Comparison of ENCODE assay signal across 16 cellular contexts in the genomic region with DNA sequence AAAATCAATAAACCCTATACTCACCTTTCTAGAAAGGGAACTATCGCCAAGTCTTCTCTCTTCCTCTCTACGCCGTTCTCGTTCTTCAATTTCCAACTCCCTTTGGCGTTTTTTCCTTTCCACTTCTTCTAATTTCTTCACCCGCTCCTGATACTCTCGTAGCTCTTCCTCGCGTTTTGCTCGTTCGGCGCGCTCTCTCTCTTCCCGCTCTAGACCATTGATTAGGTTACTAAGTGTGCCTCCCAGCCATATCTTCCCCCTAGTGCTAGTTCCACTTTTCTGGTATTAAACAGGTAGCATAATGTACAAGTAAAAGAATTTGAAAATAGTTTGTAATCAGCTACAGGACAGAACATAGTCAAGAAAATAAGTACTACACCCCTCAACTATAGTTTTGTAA. TPM values are rescaled to one million over a fixed set of nuclear protein-coding genes. Genes with fewer than 3 reads are reported as not detected.
"Had no signal": no experiment of that assay in that cellular context is flagged by ENCODE, and none has a peak within 500 bp of the region (broad histone marks: within the 10 kb centered on the region; RNA-seq: fewer than 3 reads in every experiment).

No MANE protein-coding gene starts in this region.

- H3K9me3 ChIP-seq: heart right ventricle, sigmoid colon, stomach, thoracic aorta, transverse colon had no signal

- H3K27ac ChIP-seq: heart right ventricle, sigmoid colon, skin epidermis, stomach, thoracic aorta, transverse colon had no signal

- ATAC-seq: heart right ventricle; left lobe of liver; naive thymus-derived CD4-positive, alpha-beta T cell had no signal

- H3K4me1 ChIP-seq: heart right ventricle, sigmoid colon had no signal

- H3K9me3 Mint-ChIP-seq: naive thymus-derived CD4-positive, alpha-beta T cell had no signal

- H3K27me3 ChIP-seq: heart right ventricle, sigmoid colon, stomach, transverse colon had no signal

- DNase-seq: dermis blood vessel endothelial cell; heart right ventricle; islet precursor cell; mammary epithelial cell; naive thymus-derived CD4-positive, alpha-beta T cell; posterior cingulate gyrus; sigmoid colon; stimulated activated CD4-positive, alpha-beta T cell treated with anti-CD3 and anti-CD28 coated beads, Interleukin-2, amount 100 ng/mL, for 24 hours; stimulated activated CD4-positive, alpha-beta T cell treated with anti-CD3 and anti-CD28 coated beads, Interleukin-4, amount 100 ng/mL, for 4 hours; stimulated activated naive CD4-positive, alpha-beta T cell; stomach; substantia nigra; transverse colon had no signal

- H3K27me3 Mint-ChIP-seq: naive thymus-derived CD4-positive, alpha-beta T cell had no signal

- H3K4me3 ChIP-seq: heart right ventricle, sigmoid colon, skin epidermis, stomach, thoracic aorta, transverse colon had no signal

RNA-seq across cellular contexts. Expression of gene NANOS1, which starts 20.3 kb away (rescaled TPM):
- polyA plus RNA-seq: naive thymus-derived CD4-positive, alpha-beta T cell had no signal
